ENCODE assay signal across 34 cellular contexts in the genomic region with DNA sequence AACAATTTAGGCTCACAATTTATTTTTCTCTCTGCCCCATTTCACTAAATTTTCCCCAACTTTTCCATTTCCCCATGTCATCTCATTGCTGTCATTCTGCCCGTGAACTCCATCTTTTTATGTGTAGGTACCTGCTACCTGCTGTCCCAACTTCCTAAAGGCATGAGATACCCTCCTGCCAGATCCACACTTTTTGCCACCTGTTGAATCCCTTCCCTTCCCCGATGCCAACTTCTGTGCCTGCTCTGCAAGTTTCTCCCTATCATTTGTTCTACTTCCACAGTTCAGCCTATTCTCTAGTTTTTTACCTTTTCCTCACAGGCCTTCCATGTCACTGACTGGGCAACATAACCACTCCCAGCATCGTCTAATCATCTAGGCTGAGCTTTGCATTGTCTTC.
"Had no signal": no experiment of that assay in that cellular context is flagged by ENCODE, and none has a peak within 500 bp of the region (broad histone marks: within the 10 kb centered on the region; RNA-seq: fewer than 3 reads in every experiment).

No MANE protein-coding gene starts in this region.

- H3K4me3 ChIP-seq: MG63 had no signal

- H3K36me3 ChIP-seq: MG63 had no signal

- H3K9me3 ChIP-seq: MG63 had no signal

- DNase-seq: Karpas-422, MG63, MM.1S, MV-4-11, NCI-H1048, NCI-H1092, NCI-H1092 treated with DMSO at 0.1 percent for 48 hours, NCI-H1105, NCI-H1105 treated with DMSO at 0.1 percent for 48 hours, NCI-H1417, NCI-H1417 treated with DMSO at 0.1 percent for 48 hours, NCI-H1436, NCI-H1436 treated with DMSO at 0.1 percent for 48 hours, NCI-H146, NCI-H1694, NCI-H1694 treated with DMSO at 0.1 percent for 48 hours, NCI-H187, NCI-H187 treated with DMSO at 0.1 percent for 48 hours, NCI-H1930, NCI-H2029, NCI-H2029 treated with DMSO at 0.1 percent for 48 hours, NCI-H2081, NCI-H2081 treated with DMSO at 0.1 percent for 48 hours, NCI-H2107, NCI-H2171, NCI-H2171 treated with DMSO at 0.1 percent for 48 hours, NCI-H2227 treated with DMSO at 0.1 percent for 48 hours, NCI-H226, NCI-H345, NCI-H446, NCI-H446 treated with DMSO at 0.1 percent for 48 hours, NCI-H510A, NCI-H510A treated with DMSO at 0.1 percent for 48 hours, NCI-H524 had no signal
